ENCODE assay signal across 1 cellular context in genomic region chr2:241550616-241551580, GRCh38.
TF ChIP-seq lines count a peak whose summit lies in the region.

No MANE protein-coding gene starts in this region.

TF ChIP-seq in HepG2, 621 proteins besides CTCF, POLR2A, EP300 and RAD21 (continues in another document):
- TF ChIP-seq, protein P1, sequence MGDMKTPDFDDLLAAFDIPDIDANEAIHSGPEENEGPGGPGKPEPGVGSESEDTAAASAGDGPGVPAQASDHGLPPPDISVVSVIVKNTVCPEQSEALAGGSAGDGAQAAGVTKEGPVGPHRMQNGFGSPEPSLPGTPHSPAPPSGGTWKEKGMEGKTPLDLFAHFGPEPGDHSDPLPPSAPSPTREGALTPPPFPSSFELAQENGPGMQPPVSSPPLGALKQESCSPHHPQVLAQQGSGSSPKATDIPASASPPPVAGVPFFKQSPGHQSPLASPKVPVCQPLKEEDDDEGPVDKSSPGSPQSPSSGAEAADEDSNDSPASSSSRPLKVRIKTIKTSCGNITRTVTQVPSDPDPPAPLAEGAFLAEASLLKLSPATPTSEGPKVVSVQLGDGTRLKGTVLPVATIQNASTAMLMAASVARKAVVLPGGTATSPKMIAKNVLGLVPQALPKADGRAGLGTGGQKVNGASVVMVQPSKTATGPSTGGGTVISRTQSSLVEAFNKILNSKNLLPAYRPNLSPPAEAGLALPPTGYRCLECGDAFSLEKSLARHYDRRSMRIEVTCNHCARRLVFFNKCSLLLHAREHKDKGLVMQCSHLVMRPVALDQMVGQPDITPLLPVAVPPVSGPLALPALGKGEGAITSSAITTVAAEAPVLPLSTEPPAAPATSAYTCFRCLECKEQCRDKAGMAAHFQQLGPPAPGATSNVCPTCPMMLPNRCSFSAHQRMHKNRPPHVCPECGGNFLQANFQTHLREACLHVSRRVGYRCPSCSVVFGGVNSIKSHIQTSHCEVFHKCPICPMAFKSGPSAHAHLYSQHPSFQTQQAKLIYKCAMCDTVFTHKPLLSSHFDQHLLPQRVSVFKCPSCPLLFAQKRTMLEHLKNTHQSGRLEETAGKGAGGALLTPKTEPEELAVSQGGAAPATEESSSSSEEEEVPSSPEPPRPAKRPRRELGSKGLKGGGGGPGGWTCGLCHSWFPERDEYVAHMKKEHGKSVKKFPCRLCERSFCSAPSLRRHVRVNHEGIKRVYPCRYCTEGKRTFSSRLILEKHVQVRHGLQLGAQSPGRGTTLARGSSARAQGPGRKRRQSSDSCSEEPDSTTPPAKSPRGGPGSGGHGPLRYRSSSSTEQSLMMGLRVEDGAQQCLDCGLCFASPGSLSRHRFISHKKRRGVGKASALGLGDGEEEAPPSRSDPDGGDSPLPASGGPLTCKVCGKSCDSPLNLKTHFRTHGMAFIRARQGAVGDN (CRISPR knock-in tag; IDR thresholded peaks at IDR 0.05) = peak; percentile 42
- TF ChIP-seq TRAFD1 (CRISPR knock-in tag; IDR thresholded peaks at IDR 0.05; ENCODE audit: borderline replicate concordance) = no peak
- no peak for TF ChIP-seq IRF2 (CRISPR knock-in tag; IDR thresholded peaks at IDR 0.05)
- 0 out of 2 replicates have a peak, but pooled peaks have one; percentile 12 for TF ChIP-seq ZNF768 (CRISPR knock-in tag; IDR thresholded peaks at IDR 0.05)
- no peak for TF ChIP-seq KAT2B (IDR thresholded peaks at IDR 0.05; ENCODE audit: borderline replicate concordance, low read depth, low read length)
- TF ChIP-seq HNRNPL (IDR thresholded peaks at IDR 0.05; ENCODE audit: low read depth, low read length) = peak; percentile 84; the same call in 1 of the 2 replicates
- peak; percentile 10; the same call in 1 of the 2 replicates for TF ChIP-seq ZBTB38 (CRISPR knock-in tag; IDR thresholded peaks at IDR 0.05)
- TF ChIP-seq ZNF207 (IDR thresholded peaks at IDR 0.05; ENCODE audit: borderline replicate concordance) = no peak
- TF ChIP-seq SP2 (CRISPR knock-in tag; IDR thresholded peaks at IDR 0.05) = no peak
- TF ChIP-seq HNRNPLL (IDR thresholded peaks at IDR 0.05; ENCODE audit: low read depth, low read length, poor library complexity, severe bottlenecking) = no peak
- no peak for TF ChIP-seq BRCA1 (CRISPR knock-in tag; IDR thresholded peaks at IDR 0.05)
- no peak for TF ChIP-seq NKX3-1 (CRISPR knock-in tag; IDR thresholded peaks at IDR 0.05)
- no peak for TF ChIP-seq HDAC2 (CRISPR knock-in tag; IDR thresholded peaks at IDR 0.05)
- TF ChIP-seq ARID4A (CRISPR knock-in tag; IDR thresholded peaks at IDR 0.05; ENCODE audit: borderline replicate concordance) = no peak
- no peak for TF ChIP-seq MZF1 (CRISPR knock-in tag; IDR thresholded peaks at IDR 0.05; ENCODE audit: borderline replicate concordance)
- TF ChIP-seq NFIC (IDR thresholded peaks at IDR 0.05; ENCODE audit: low read length) = no peak
- TF ChIP-seq, protein P2, sequence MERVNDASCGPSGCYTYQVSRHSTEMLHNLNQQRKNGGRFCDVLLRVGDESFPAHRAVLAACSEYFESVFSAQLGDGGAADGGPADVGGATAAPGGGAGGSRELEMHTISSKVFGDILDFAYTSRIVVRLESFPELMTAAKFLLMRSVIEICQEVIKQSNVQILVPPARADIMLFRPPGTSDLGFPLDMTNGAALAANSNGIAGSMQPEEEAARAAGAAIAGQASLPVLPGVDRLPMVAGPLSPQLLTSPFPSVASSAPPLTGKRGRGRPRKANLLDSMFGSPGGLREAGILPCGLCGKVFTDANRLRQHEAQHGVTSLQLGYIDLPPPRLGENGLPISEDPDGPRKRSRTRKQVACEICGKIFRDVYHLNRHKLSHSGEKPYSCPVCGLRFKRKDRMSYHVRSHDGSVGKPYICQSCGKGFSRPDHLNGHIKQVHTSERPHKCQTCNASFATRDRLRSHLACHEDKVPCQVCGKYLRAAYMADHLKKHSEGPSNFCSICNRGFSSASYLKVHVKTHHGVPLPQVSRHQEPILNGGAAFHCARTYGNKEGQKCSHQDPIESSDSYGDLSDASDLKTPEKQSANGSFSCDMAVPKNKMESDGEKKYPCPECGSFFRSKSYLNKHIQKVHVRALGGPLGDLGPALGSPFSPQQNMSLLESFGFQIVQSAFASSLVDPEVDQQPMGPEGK (CRISPR knock-in tag; IDR thresholded peaks at IDR 0.05) = peak; percentile 37; the same call in 1 of the 2 replicates
- TF ChIP-seq FOXO4 (CRISPR knock-in tag; conservative IDR thresholded peaks at IDR 0.05) = 0 out of 2 replicates have a peak, but pooled peaks have one; percentile 61
- TF ChIP-seq, protein P3, sequence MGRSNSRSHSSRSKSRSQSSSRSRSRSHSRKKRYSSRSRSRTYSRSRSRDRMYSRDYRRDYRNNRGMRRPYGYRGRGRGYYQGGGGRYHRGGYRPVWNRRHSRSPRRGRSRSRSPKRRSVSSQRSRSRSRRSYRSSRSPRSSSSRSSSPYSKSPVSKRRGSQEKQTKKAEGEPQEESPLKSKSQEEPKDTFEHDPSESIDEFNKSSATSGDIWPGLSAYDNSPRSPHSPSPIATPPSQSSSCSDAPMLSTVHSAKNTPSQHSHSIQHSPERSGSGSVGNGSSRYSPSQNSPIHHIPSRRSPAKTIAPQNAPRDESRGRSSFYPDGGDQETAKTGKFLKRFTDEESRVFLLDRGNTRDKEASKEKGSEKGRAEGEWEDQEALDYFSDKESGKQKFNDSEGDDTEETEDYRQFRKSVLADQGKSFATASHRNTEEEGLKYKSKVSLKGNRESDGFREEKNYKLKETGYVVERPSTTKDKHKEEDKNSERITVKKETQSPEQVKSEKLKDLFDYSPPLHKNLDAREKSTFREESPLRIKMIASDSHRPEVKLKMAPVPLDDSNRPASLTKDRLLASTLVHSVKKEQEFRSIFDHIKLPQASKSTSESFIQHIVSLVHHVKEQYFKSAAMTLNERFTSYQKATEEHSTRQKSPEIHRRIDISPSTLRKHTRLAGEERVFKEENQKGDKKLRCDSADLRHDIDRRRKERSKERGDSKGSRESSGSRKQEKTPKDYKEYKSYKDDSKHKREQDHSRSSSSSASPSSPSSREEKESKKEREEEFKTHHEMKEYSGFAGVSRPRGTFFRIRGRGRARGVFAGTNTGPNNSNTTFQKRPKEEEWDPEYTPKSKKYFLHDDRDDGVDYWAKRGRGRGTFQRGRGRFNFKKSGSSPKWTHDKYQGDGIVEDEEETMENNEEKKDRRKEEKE (IDR thresholded peaks at IDR 0.05) = no peak
- no peak for TF ChIP-seq RARG (CRISPR knock-in tag; IDR thresholded peaks at IDR 0.05; ENCODE audit: low read depth)
- 0 out of 2 replicates have a peak, but pooled peaks have one; percentile 30 for TF ChIP-seq ZNF501 (CRISPR knock-in tag; IDR thresholded peaks at IDR 0.05)
- TF ChIP-seq SP4 (CRISPR knock-in tag; IDR thresholded peaks at IDR 0.05) = 0 out of 2 replicates have a peak, but pooled peaks have one; percentile 24
- TF ChIP-seq ZFX (CRISPR knock-in tag; IDR thresholded peaks at IDR 0.05; ENCODE audit: low read depth) = no peak
- no peak for TF ChIP-seq SP140L (CRISPR knock-in tag; IDR thresholded peaks at IDR 0.05; ENCODE audit: borderline replicate concordance)
- TF ChIP-seq HIC2 (CRISPR knock-in tag; IDR thresholded peaks at IDR 0.05; ENCODE audit: low read depth) = peak; percentile 95
- no peak for TF ChIP-seq SIX4 (CRISPR knock-in tag; IDR thresholded peaks at IDR 0.05)
- TF ChIP-seq FOSL1 (CRISPR knock-in tag; IDR thresholded peaks at IDR 0.05; ENCODE audit: borderline replicate concordance) = no peak
- no peak for TF ChIP-seq ZNF569 (CRISPR knock-in tag; IDR thresholded peaks at IDR 0.05; ENCODE audit: borderline replicate concordance)
- TF ChIP-seq PHF21A (CRISPR knock-in tag; IDR thresholded peaks at IDR 0.05) = 0 out of 2 replicates have a peak, but pooled peaks have one; percentile 48
- TF ChIP-seq ZNF205 (CRISPR knock-in tag; IDR thresholded peaks at IDR 0.05) = no peak
- 0 out of 2 replicates have a peak, but pooled peaks have one; percentile 8 for TF ChIP-seq ZNF274 (CRISPR knock-in tag; IDR thresholded peaks at IDR 0.05)
- TF ChIP-seq, protein P4, sequence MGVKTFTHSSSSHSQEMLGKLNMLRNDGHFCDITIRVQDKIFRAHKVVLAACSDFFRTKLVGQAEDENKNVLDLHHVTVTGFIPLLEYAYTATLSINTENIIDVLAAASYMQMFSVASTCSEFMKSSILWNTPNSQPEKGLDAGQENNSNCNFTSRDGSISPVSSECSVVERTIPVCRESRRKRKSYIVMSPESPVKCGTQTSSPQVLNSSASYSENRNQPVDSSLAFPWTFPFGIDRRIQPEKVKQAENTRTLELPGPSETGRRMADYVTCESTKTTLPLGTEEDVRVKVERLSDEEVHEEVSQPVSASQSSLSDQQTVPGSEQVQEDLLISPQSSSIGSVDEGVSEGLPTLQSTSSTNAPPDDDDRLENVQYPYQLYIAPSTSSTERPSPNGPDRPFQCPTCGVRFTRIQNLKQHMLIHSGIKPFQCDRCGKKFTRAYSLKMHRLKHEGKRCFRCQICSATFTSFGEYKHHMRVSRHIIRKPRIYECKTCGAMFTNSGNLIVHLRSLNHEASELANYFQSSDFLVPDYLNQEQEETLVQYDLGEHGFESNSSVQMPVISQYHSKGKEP (CRISPR knock-in tag; IDR thresholded peaks at IDR 0.05) = no peak
- no peak for TF ChIP-seq ZFP37 (CRISPR knock-in tag; IDR thresholded peaks at IDR 0.05; ENCODE audit: borderline replicate concordance)
- TF ChIP-seq TFAP4 (IDR thresholded peaks at IDR 0.05; ENCODE audit: borderline replicate concordance, low read depth) = peak; percentile 4; the same call in 1 of the 2 replicates
